In the genomic region with DNA sequence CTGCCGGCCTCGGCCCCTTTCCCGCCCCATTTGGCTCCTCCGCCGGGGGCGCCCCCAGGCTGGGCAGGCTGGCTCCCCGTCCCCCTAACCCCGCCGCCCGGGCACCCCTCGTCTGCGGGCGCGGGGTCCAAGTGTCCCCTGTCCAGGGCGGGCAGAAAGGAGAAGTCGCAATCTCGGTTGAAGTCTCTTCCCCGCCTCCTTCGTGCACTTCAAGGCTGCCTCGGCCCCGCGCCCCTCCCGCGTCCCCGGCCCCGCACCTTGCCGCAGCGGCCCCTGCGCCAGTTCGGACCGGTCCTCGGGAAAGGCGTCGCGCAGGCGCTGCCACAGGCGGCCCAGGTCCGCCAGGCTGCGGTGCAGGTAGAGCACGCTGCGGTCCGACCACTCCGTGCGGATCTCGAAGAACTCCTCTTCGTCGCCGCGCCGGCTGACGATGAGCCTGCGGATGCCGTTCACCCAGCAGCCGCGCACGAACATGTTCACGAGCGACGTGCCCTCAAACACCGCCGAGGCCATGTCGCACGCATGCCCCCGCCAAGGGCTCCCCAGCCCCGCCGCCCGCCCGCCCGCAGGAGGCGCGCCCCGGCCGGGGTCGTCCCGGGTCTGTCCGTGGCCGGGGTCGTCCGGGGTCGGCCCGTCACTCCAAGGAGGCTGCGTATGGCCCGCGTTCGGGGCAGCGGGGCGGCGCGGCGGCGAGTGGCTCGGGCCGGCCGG, we compare ENCODE assay signal across 1 cellular context.
TF ChIP-seq lines count a peak whose summit lies in the region.

A gene with protein sequence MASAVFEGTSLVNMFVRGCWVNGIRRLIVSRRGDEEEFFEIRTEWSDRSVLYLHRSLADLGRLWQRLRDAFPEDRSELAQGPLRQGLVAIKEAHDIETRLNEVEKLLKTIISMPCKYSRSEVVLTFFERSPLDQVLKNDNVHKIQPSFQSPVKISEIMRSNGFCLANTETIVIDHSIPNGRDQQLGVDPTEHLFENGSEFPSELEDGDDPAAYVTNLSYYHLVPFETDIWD (minus strand): TSS at position 695 of the 711 bp plus-strand sequence. CDS start 182 bp downstream, at position 513.

TF ChIP-seq in HepG2, 621 proteins besides CTCF, POLR2A, EP300 and RAD21 (continued from another document and continues in another):
- TF ChIP-seq, protein P1, sequence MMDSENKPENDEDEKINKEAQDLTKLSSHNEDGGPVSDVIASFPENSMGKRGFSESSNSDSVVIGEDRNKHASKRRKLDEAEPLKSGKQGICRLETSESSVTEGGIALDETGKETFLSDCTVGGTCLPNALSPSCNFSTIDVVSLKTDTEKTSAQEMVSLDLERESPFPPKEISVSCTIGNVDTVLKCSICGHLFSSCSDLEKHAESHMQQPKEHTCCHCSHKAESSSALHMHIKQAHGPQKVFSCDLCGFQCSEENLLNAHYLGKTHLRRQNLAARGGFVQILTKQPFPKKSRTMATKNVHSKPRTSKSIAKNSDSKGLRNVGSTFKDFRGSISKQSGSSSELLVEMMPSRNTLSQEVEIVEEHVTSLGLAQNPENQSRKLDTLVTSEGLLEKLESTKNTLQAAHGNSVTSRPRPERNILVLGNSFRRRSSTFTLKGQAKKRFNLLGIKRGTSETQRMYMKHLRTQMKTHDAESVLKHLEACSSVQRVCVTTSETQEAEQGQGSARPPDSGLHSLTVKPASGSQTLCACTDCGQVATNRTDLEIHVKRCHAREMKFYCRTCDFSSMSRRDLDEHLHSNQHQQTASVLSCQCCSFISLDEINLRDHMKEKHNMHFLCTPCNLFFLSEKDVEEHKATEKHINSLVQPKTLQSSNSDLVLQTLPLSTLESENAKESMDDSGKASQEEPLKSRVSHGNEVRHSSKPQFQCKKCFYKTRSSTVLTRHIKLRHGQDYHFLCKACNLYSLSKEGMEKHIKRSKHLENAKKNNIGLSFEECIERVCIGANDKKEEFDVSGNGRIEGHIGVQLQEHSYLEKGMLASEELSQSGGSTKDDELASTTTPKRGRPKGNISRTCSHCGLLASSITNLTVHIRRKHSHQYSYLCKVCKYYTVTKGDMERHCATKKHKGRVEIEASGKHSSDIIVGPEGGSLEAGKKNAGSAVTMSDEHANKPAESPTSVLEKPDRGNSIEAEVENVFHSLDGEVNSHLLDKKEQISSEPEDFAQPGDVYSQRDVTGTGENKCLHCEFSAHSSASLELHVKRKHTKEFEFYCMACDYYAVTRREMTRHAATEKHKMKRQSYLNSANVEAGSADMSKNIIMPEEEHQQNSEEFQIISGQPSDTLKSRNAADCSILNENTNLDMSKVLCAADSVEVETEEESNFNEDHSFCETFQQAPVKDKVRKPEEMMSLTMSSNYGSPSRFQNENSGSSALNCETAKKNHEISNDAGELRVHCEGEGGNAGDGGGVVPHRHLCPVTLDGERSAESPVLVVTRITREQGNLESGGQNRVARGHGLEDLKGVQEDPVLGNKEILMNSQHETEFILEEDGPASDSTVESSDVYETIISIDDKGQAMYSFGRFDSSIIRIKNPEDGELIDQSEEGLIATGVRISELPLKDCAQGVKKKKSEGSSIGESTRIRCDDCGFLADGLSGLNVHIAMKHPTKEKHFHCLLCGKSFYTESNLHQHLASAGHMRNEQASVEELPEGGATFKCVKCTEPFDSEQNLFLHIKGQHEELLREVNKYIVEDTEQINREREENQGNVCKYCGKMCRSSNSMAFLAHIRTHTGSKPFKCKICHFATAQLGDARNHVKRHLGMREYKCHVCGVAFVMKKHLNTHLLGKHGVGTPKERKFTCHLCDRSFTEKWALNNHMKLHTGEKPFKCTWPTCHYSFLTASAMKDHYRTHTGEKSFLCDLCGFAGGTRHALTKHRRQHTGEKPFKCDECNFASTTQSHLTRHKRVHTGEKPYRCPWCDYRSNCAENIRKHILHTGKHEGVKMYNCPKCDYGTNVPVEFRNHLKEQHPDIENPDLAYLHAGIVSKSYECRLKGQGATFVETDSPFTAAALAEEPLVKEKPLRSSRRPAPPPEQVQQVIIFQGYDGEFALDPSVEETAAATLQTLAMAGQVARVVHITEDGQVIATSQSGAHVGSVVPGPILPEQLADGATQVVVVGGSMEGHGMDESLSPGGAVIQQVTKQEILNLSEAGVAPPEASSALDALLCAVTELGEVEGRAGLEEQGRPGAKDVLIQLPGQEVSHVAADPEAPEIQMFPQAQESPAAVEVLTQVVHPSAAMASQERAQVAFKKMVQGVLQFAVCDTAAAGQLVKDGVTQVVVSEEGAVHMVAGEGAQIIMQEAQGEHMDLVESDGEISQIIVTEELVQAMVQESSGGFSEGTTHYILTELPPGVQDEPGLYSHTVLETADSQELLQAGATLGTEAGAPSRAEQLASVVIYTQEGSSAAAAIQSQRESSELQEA (CRISPR knock-in tag; IDR thresholded peaks at IDR 0.05; ENCODE audit: not compliant biosample characterization): no peak
- no peak for TF ChIP-seq CBFB (CRISPR knock-in tag; IDR thresholded peaks at IDR 0.05)
- TF ChIP-seq KDM5B (CRISPR knock-in tag; IDR thresholded peaks at IDR 0.05; ENCODE audit: borderline replicate concordance): no peak
- no peak for TF ChIP-seq SKI (IDR thresholded peaks at IDR 0.05; ENCODE audit: partially characterized antibody)
- no peak for TF ChIP-seq NR2F6 (IDR thresholded peaks at IDR 0.05)
- TF ChIP-seq NR2F6 (CRISPR knock-in tag; IDR thresholded peaks at IDR 0.05): no peak
- TF ChIP-seq HNF4G (IDR thresholded peaks at IDR 0.05; ENCODE audit: borderline replicate concordance, low read depth, low read length): no peak
- TF ChIP-seq HNF4G (CRISPR knock-in tag; IDR thresholded peaks at IDR 0.05; ENCODE audit: borderline replicate concordance, low read depth): no peak
- peak; percentile 60; the same call in 1 of the 2 replicates for TF ChIP-seq ZC3H4 (CRISPR knock-in tag; IDR thresholded peaks at IDR 0.05; ENCODE audit: borderline replicate concordance)
- TF ChIP-seq ZSCAN29 (CRISPR knock-in tag; conservative IDR thresholded peaks at IDR 0.05): no peak
- TF ChIP-seq ZNF546 (CRISPR knock-in tag; conservative IDR thresholded peaks at IDR 0.05): no peak; the same call in 1 of the 2 replicates
- TF ChIP-seq ZMYM4 (CRISPR knock-in tag; IDR thresholded peaks at IDR 0.05): no peak
- no peak for TF ChIP-seq ZNF713 (CRISPR knock-in tag; IDR thresholded peaks at IDR 0.05)
- TF ChIP-seq MAFK (conservative IDR thresholded peaks at IDR 0.05 in 1 of 2, IDR thresholded peaks at IDR 0.05 in 1 of 2; ENCODE audit: low read length in 2 of 2): no peak
- no peak for TF ChIP-seq GTF3A (CRISPR knock-in tag; conservative IDR thresholded peaks at IDR 0.05)
- TF ChIP-seq, protein P2, sequence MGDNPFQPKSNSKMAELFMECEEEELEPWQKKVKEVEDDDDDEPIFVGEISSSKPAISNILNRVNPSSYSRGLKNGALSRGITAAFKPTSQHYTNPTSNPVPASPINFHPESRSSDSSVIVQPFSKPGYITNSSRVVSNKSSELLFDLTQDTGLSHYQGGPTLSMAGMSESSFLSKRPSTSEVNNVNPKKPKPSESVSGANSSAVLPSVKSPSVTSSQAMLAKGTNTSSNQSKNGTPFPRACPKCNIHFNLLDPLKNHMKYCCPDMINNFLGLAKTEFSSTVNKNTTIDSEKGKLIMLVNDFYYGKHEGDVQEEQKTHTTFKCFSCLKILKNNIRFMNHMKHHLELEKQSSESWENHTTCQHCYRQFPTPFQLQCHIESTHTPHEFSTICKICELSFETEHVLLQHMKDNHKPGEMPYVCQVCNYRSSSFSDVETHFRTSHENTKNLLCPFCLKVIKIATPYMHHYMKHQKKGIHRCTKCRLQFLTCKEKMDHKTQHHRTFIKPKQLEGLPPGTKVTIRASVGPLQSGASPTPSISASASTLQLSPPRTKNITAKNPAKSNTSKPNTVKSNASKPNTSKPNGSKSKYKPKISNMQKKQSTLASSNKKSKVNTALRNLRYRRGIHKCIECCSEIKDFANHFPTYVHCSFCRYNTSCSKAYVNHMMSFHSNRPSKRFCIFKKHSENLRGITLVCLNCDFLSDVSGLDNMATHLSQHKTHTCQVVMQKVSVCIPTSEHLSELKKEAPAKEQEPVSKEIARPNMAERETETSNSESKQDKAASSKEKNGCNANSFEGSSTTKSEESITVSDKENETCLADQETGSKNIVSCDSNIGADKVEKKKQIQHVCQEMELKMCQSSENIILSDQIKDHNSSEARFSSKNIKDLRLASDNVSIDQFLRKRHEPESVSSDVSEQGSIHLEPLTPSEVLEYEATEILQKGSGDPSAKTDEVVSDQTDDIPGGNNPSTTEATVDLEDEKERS (CRISPR knock-in tag; IDR thresholded peaks at IDR 0.05): no peak
- no peak for TF ChIP-seq ZFP36 (IDR thresholded peaks at IDR 0.05; ENCODE audit: borderline replicate concordance, low read depth, low read length, partially characterized antibody)
- TF ChIP-seq ZNF547 (CRISPR knock-in tag; IDR thresholded peaks at IDR 0.05): no peak
- TF ChIP-seq, protein P3, sequence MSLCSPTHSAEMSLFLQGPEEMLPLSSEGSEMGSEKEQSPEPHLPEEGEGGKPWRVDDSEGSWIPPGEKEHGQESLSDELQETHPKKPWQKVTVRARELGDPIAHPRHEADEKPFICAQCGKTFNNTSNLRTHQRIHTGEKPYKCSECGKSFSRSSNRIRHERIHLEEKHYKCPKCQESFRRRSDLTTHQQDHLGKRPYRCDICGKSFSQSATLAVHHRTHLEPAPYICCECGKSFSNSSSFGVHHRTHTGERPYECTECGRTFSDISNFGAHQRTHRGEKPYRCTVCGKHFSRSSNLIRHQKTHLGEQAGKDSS (CRISPR knock-in tag; IDR thresholded peaks at IDR 0.05; ENCODE audit: borderline replicate concordance, low read depth): peak; percentile 20; the same call in 1 of the 2 replicates
- TF ChIP-seq ADNP (CRISPR knock-in tag; IDR thresholded peaks at IDR 0.05): no peak
- TF ChIP-seq ZNF24 (IDR thresholded peaks at IDR 0.05): no peak
- TF ChIP-seq TOPORS (CRISPR knock-in tag; IDR thresholded peaks at IDR 0.05): no peak
- no peak for TF ChIP-seq SP2 (CRISPR knock-in tag; IDR thresholded peaks at IDR 0.05)
- TF ChIP-seq PPARG (CRISPR knock-in tag; conservative IDR thresholded peaks at IDR 0.05): no peak
- TF ChIP-seq MTF2 (CRISPR knock-in tag; IDR thresholded peaks at IDR 0.05; ENCODE audit: borderline replicate concordance): no peak
- no peak for TF ChIP-seq RFXAP (CRISPR knock-in tag; IDR thresholded peaks at IDR 0.05; ENCODE audit: borderline replicate concordance)
- peak; percentile 35; the same call in 1 of the 2 replicates for TF ChIP-seq ZFP91 (CRISPR knock-in tag; IDR thresholded peaks at IDR 0.05; ENCODE audit: borderline replicate concordance)
- no peak for TF ChIP-seq ZNF710 (CRISPR knock-in tag; IDR thresholded peaks at IDR 0.05; ENCODE audit: borderline replicate concordance)
- TF ChIP-seq ZNF772 (CRISPR knock-in tag; IDR thresholded peaks at IDR 0.05): 0 out of 2 replicates have a peak, but pooled peaks have one; percentile 47
- TF ChIP-seq ATM (IDR thresholded peaks at IDR 0.05; ENCODE audit: borderline replicate concordance): no peak
- TF ChIP-seq ZNF33B (CRISPR knock-in tag; IDR thresholded peaks at IDR 0.05): peak; percentile 40; the same call in 1 of the 2 replicates
- TF ChIP-seq SP5 (CRISPR knock-in tag; IDR thresholded peaks at IDR 0.05; ENCODE audit: borderline replicate concordance, low read depth): no peak
- TF ChIP-seq, protein P4, sequence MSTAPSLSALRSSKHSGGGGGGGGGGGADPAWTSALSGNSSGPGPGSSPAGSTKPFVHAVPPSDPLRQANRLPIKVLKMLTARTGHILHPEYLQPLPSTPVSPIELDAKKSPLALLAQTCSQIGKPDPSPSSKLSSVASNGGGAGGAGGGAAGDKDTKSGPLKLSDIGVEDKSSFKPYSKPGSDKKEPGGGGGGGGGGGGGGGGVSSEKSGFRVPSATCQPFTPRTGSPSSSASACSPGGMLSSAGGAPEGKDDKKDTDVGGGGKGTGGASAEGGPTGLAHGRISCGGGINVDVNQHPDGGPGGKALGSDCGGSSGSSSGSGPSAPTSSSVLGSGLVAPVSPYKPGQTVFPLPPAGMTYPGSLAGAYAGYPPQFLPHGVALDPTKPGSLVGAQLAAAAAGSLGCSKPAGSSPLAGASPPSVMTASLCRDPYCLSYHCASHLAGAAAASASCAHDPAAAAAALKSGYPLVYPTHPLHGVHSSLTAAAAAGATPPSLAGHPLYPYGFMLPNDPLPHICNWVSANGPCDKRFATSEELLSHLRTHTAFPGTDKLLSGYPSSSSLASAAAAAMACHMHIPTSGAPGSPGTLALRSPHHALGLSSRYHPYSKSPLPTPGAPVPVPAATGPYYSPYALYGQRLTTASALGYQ (CRISPR knock-in tag; IDR thresholded peaks at IDR 0.05): no peak
- no peak; the same call in 1 of the 2 replicates for TF ChIP-seq ZNF75D (CRISPR knock-in tag; IDR thresholded peaks at IDR 0.05; ENCODE audit: borderline replicate concordance)
- TF ChIP-seq GZF1 (CRISPR knock-in tag; IDR thresholded peaks at IDR 0.05): no peak; the same call in 1 of the 2 replicates
- no peak for TF ChIP-seq ZNF367 (CRISPR knock-in tag; IDR thresholded peaks at IDR 0.05; ENCODE audit: borderline replicate concordance)
- no peak for TF ChIP-seq ZBTB38 (CRISPR knock-in tag; IDR thresholded peaks at IDR 0.05)
